11 cellular contexts compared by ENCODE assay signal in the genomic region with DNA sequence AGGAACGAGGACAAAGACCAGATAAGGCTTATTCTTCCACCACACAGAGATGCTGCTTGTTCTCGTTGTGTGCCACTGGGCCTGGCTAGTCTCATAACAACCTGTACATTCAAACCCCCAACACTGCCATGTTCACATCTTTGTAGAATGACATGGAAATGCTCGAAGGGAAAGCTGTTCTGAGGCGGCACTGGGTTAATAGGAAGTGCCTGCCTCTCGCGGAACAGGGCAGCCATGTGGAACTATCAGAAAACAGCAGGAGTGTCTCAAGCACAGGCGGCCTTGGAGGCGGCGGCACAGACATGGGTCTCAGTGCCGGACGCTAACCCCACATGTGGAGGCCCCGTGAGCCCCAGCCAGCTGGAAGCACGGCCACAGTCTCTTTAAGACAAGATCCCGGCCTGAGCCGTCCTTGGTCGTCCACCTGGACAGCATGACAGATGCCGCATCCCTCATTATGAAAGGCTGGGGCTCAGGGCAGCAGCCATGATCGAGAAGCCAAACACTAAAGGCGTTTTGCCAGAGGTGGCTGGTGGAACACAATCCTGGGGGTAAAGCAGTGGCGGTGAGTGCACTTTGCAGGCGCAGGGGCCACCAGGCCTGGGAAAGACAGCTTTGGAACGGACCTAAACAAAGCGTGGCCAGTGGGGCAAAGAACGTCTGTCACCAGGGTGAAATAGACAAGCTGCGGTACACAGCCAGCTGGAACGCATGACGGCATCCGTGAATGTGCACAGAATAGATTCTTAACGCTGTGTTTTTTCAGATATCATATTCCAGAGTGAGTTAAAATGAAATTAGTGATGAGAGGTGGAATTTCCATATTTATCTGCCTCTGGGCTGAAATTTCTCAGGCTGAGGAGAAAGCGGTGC.
DNase-seq lines count a peak whose midpoint lies in the region; ATAC-seq and TF ChIP-seq lines count a peak whose summit lies in the region.
"Had no signal": no experiment of that assay in that cellular context is flagged by ENCODE, and none has a peak within 500 bp of the region (broad histone marks: within the 10 kb centered on the region; RNA-seq: fewer than 3 reads in every experiment).

No MANE protein-coding gene starts in this region.

- H3K27ac ChIP-seq in fibroblast of lung (ENCODE audit: insufficient read depth, low read length) = peak overlapping the region; percentile 44
- no peak overlapping the region for H3K27ac ChIP-seq in neural progenitor cell
- H3K27ac ChIP-seq in aorta (ENCODE audit: low read depth in 1 of 2, low read length in 2 of 2) = no peak overlapping the region
- H3K27ac ChIP-seq in effector memory CD4-positive, alpha-beta T cell (ENCODE audit: insufficient read depth, low read length, poor library complexity, severe bottlenecking) = no peak overlapping the region

- H3K9me3 ChIP-seq in fibroblast of lung (ENCODE audit: control insufficient read depth, insufficient read depth, low read depth, low read length) = no peaks in the 10 kb centered on the region
- no peaks in the 10 kb centered on the region for H3K9me3 ChIP-seq in neural progenitor cell (ENCODE audit: low read depth)
- no peaks in the 10 kb centered on the region for H3K9me3 ChIP-seq in aorta (ENCODE audit: control insufficient read depth, low read length)
- H3K9me3 ChIP-seq in effector memory CD4-positive, alpha-beta T cell (ENCODE audit: control insufficient read depth, low read length) = no peaks in the 10 kb centered on the region

- peaks cover 4% of the 10 kb centered on the region for H3K36me3 Mint-ChIP-seq in activated naive CD8-positive, alpha-beta T cell treated with anti-CD3 and anti-CD28 coated beads, Interleukin-2, amount 50 U/mL, for 24 hours (ENCODE audit: low read depth)
- no peaks in the 10 kb centered on the region for H3K36me3 Mint-ChIP-seq in activated naive CD8-positive, alpha-beta T cell treated with anti-CD3 and anti-CD28 coated beads for 36 hours
- H3K36me3 Mint-ChIP-seq in neural progenitor cell = no peaks in the 10 kb centered on the region
- peaks cover 2% of the 10 kb centered on the region for H3K36me3 Mint-ChIP-seq in activated CD8-positive, alpha-beta T cell treated with anti-CD3 and anti-CD28 coated beads for 36 hours (ENCODE audit: low read depth)
- peaks cover 4% of the 10 kb centered on the region for H3K36me3 Mint-ChIP-seq in activated T-helper 17 cell treated with anti-CD3 and anti-CD28 coated beads, Interleukin-2, amount 50 U/mL, for 72 hours (ENCODE audit: low read depth)

- H3K4me2 ChIP-seq in fibroblast of lung (ENCODE audit: extremely low read depth, insufficient read depth, low read length) (peak overlapping the region; percentile 75), neural progenitor cell (peak overlapping the region; percentile 5)

- ATAC-seq in activated naive CD8-positive, alpha-beta T cell treated with anti-CD3 and anti-CD28 coated beads, Interleukin-2, amount 50 U/mL, for 24 hours = no peak
- ATAC-seq in aorta (ENCODE audit: low FRiP score) = peak; percentile 37
- no peak for ATAC-seq in activated CD8-positive, alpha-beta T cell treated with anti-CD3 and anti-CD28 coated beads for 36 hours
- ATAC-seq in activated T-helper 17 cell treated with anti-CD3 and anti-CD28 coated beads, Interleukin-2, amount 50 U/mL, for 72 hours (replicated peaks) = no peak

- H3K36me3 ChIP-seq in fibroblast of lung (ENCODE audit: control insufficient read depth, insufficient read depth, low read length) (no peaks in the 10 kb centered on the region), neural progenitor cell (no peaks in the 10 kb centered on the region), aorta (ENCODE audit: control insufficient read depth in 1 of 2, insufficient read depth in 2 of 2, low read length in 1 of 2) (no peaks in the 10 kb centered on the region)
- no peaks in the 10 kb centered on the region for H3K36me3 ChIP-seq in effector memory CD4-positive, alpha-beta T cell (ENCODE audit: control insufficient read depth, insufficient read depth, low read length)

- DNase-seq in activated naive CD8-positive, alpha-beta T cell treated with anti-CD3 and anti-CD28 coated beads, Interleukin-2, amount 50 U/mL, for 24 hours = peak; percentile 0
- no peak for DNase-seq in activated naive CD8-positive, alpha-beta T cell treated with anti-CD3 and anti-CD28 coated beads for 36 hours
- DNase-seq in fibroblast of lung (ENCODE audit: low read depth in 2 of 2) (peak in 1 of 2 donors; percentile 50), neural progenitor cell (ENCODE audit: low spot score) (peak; percentile 44), aorta (no peak)
- no peak for DNase-seq in activated CD8-positive, alpha-beta T cell treated with anti-CD3 and anti-CD28 coated beads for 36 hours
- DNase-seq in effector memory CD4-positive, alpha-beta T cell = no peak
- DNase-seq: activated T-cell treated with anti-CD3 and anti-CD28 coated beads, Interleukin-2, amount 50 U/mL, for 24 hours; NCI-H774 had no signal

- peak overlapping the region; percentile 23 for H3K9ac ChIP-seq in fibroblast of lung (ENCODE audit: insufficient read depth, low read length)
- no peak overlapping the region for H3K9ac ChIP-seq in neural progenitor cell

- H4K20me1 ChIP-seq in fibroblast of lung (ENCODE audit: control insufficient read depth, extremely low read depth, insufficient read depth, low read length) = no peaks in the 10 kb centered on the region
- peaks cover 55% of the 10 kb centered on the region for H4K20me1 ChIP-seq in neural progenitor cell (ENCODE audit: low read depth)

- H3K4me3 Mint-ChIP-seq in activated naive CD8-positive, alpha-beta T cell treated with anti-CD3 and anti-CD28 coated beads, Interleukin-2, amount 50 U/mL, for 24 hours = no peak overlapping the region
- no peak overlapping the region for H3K4me3 Mint-ChIP-seq in activated naive CD8-positive, alpha-beta T cell treated with anti-CD3 and anti-CD28 coated beads for 36 hours
- no peak overlapping the region for H3K4me3 Mint-ChIP-seq in neural progenitor cell
- no peak overlapping the region for H3K4me3 Mint-ChIP-seq in activated CD8-positive, alpha-beta T cell treated with anti-CD3 and anti-CD28 coated beads for 36 hours
- no peak overlapping the region for H3K4me3 Mint-ChIP-seq in activated T-helper 17 cell treated with anti-CD3 and anti-CD28 coated beads, Interleukin-2, amount 50 U/mL, for 72 hours
- H3K4me3 Mint-ChIP-seq: activated T-cell treated with anti-CD3 and anti-CD28 coated beads, Interleukin-2, amount 50 U/mL, for 24 hours; T-helper 1 cell treated with Interleukin-12 subunit alpha and Interleukin-12 subunit beta and Interleukin-4 antibody, amounts not matched to agents 30 μg/mL and 1 μg/mL, for 36 hours had no signal

- no peak for TF ChIP-seq CTCF in fibroblast of lung (conservative IDR thresholded peaks at IDR 0.05 in 1 of 2, IDR thresholded peaks at IDR 0.05 in 1 of 2; ENCODE audit: low read depth in 1 of 2, low read length in 2 of 2)
- no peak for TF ChIP-seq CTCF in neural progenitor cell (IDR thresholded peaks at IDR 0.05)
- no peak for TF ChIP-seq CTCF in activated CD8-positive, alpha-beta T cell treated with anti-CD3 and anti-CD28 coated beads for 36 hours (IDR thresholded peaks at IDR 0.05)

- no peak overlapping the region for H3K27ac Mint-ChIP-seq in activated naive CD8-positive, alpha-beta T cell treated with anti-CD3 and anti-CD28 coated beads, Interleukin-2, amount 50 U/mL, for 24 hours
- no peak overlapping the region for H3K27ac Mint-ChIP-seq in activated naive CD8-positive, alpha-beta T cell treated with anti-CD3 and anti-CD28 coated beads for 36 hours
- H3K27ac Mint-ChIP-seq in neural progenitor cell = peak overlapping the region; percentile 85
- H3K27ac Mint-ChIP-seq in activated CD8-positive, alpha-beta T cell treated with anti-CD3 and anti-CD28 coated beads for 36 hours = no peak overlapping the region
- H3K27ac Mint-ChIP-seq in activated T-helper 17 cell treated with anti-CD3 and anti-CD28 coated beads, Interleukin-2, amount 50 U/mL, for 72 hours = no peak overlapping the region
- H3K27ac Mint-ChIP-seq: activated T-cell treated with anti-CD3 and anti-CD28 coated beads, Interleukin-2, amount 50 U/mL, for 24 hours; T-helper 1 cell treated with Interleukin-12 subunit alpha and Interleukin-12 subunit beta and Interleukin-4 antibody, amounts not matched to agents 30 μg/mL and 1 μg/mL, for 36 hours had no signal

- no peaks in the 10 kb centered on the region for H3K79me2 ChIP-seq in fibroblast of lung (ENCODE audit: control insufficient read depth, insufficient read depth, low read length)
- H3K79me2 ChIP-seq in neural progenitor cell (ENCODE audit: low read depth) = peaks cover 81% of the 10 kb centered on the region

- peaks cover 10% of the 10 kb centered on the region for H3F3A ChIP-seq in neural progenitor cell (ENCODE audit: low read depth)

- H2AFZ ChIP-seq in fibroblast of lung (ENCODE audit: low read length) (peak overlapping the region; percentile 62), neural progenitor cell (replicated peaks) (no peak overlapping the region)

- POLR2A ChIA-PET in activated CD8-positive, alpha-beta T cell treated with anti-CD3 and anti-CD28 coated beads for 36 hours (lab: Charles Lee) = interaction anchor here (1.6 kb wide), 1 partner anchor 14 kb away, joined by 3 read pairs; no protein-coding TSS in a partner anchor

- 75 to 81% methylated on average over 30 of the region's 30 CpGs for WGBS in aorta, 2 donors

- H3K9me3 Mint-ChIP-seq in activated naive CD8-positive, alpha-beta T cell treated with anti-CD3 and anti-CD28 coated beads, Interleukin-2, amount 50 U/mL, for 24 hours = no peaks in the 10 kb centered on the region
- peaks cover 2% of the 10 kb centered on the region for H3K9me3 Mint-ChIP-seq in activated naive CD8-positive, alpha-beta T cell treated with anti-CD3 and anti-CD28 coated beads for 36 hours
- H3K9me3 Mint-ChIP-seq in neural progenitor cell = peaks cover 14% of the 10 kb centered on the region
- H3K9me3 Mint-ChIP-seq in activated CD8-positive, alpha-beta T cell treated with anti-CD3 and anti-CD28 coated beads for 36 hours = peaks cover 2% of the 10 kb centered on the region
- H3K9me3 Mint-ChIP-seq in activated T-helper 17 cell treated with anti-CD3 and anti-CD28 coated beads, Interleukin-2, amount 50 U/mL, for 72 hours = no peaks in the 10 kb centered on the region
- H3K9me3 Mint-ChIP-seq: activated T-cell treated with anti-CD3 and anti-CD28 coated beads, Interleukin-2, amount 50 U/mL, for 24 hours; T-helper 1 cell treated with Interleukin-12 subunit alpha and Interleukin-12 subunit beta and Interleukin-4 antibody, amounts not matched to agents 30 μg/mL and 1 μg/mL, for 36 hours had no signal

- peaks cover 31% of the 10 kb centered on the region for H3K4me1 Mint-ChIP-seq in activated naive CD8-positive, alpha-beta T cell treated with anti-CD3 and anti-CD28 coated beads, Interleukin-2, amount 50 U/mL, for 24 hours
- peaks cover 40% of the 10 kb centered on the region for H3K4me1 Mint-ChIP-seq in activated naive CD8-positive, alpha-beta T cell treated with anti-CD3 and anti-CD28 coated beads for 36 hours
- peaks cover 41% of the 10 kb centered on the region for H3K4me1 Mint-ChIP-seq in neural progenitor cell
- peaks cover 38% of the 10 kb centered on the region for H3K4me1 Mint-ChIP-seq in activated CD8-positive, alpha-beta T cell treated with anti-CD3 and anti-CD28 coated beads for 36 hours (ENCODE audit: low read depth)
- H3K4me1 Mint-ChIP-seq in activated T-helper 17 cell treated with anti-CD3 and anti-CD28 coated beads, Interleukin-2, amount 50 U/mL, for 72 hours = peaks cover 18% of the 10 kb centered on the region

- H3K4me1 ChIP-seq in fibroblast of lung (ENCODE audit: control insufficient read depth, extremely low read depth, insufficient read depth, low read length) (peaks cover 13% of the 10 kb centered on the region), neural progenitor cell (peaks cover 21% of the 10 kb centered on the region), aorta (ENCODE audit: control insufficient read depth in 1 of 2, insufficient read depth in 2 of 2, low read length in 2 of 2) (no peaks in the 10 kb centered on the region)
- peaks cover 4% of the 10 kb centered on the region for H3K4me1 ChIP-seq in effector memory CD4-positive, alpha-beta T cell (ENCODE audit: control insufficient read depth, insufficient read depth, low read length, poor library complexity, severe bottlenecking)

- H3K27me3 Mint-ChIP-seq in activated naive CD8-positive, alpha-beta T cell treated with anti-CD3 and anti-CD28 coated beads, Interleukin-2, amount 50 U/mL, for 24 hours = no peaks in the 10 kb centered on the region
- H3K27me3 Mint-ChIP-seq in activated naive CD8-positive, alpha-beta T cell treated with anti-CD3 and anti-CD28 coated beads for 36 hours = no peaks in the 10 kb centered on the region
- H3K27me3 Mint-ChIP-seq in neural progenitor cell (ENCODE audit: insufficient read depth, low read depth) = peaks cover 6% of the 10 kb centered on the region
- H3K27me3 Mint-ChIP-seq in activated CD8-positive, alpha-beta T cell treated with anti-CD3 and anti-CD28 coated beads for 36 hours = no peaks in the 10 kb centered on the region
- no peaks in the 10 kb centered on the region for H3K27me3 Mint-ChIP-seq in activated T-helper 17 cell treated with anti-CD3 and anti-CD28 coated beads, Interleukin-2, amount 50 U/mL, for 72 hours
- H3K27me3 Mint-ChIP-seq: activated T-cell treated with anti-CD3 and anti-CD28 coated beads, Interleukin-2, amount 50 U/mL, for 24 hours had no signal

- intact Hi-C loops in aorta (cut with DNase I) = no loop called here
- intact Hi-C loops in activated CD8-positive, alpha-beta T cell treated with anti-CD3 and anti-CD28 coated beads for 36 hours (cut with micrococcal nuclease) = no loop called here

- H3K27me3 ChIP-seq in fibroblast of lung (ENCODE audit: control insufficient read depth, insufficient read depth, low read length) = no peaks in the 10 kb centered on the region
- H3K27me3 ChIP-seq in neural progenitor cell = no peaks in the 10 kb centered on the region
- no peaks in the 10 kb centered on the region for H3K27me3 ChIP-seq in aorta (ENCODE audit: control insufficient read depth in 1 of 2, insufficient read depth in 2 of 2, low read length in 1 of 2)
- H3K27me3 ChIP-seq in effector memory CD4-positive, alpha-beta T cell (replicated peaks; ENCODE audit: control insufficient read depth, insufficient read depth, low read length, poor library complexity, severe bottlenecking) = no peaks in the 10 kb centered on the region

- CTCF ChIA-PET in activated CD8-positive, alpha-beta T cell treated with anti-CD3 and anti-CD28 coated beads for 36 hours (lab: Charles Lee) = no interaction called here

- H3K4me3 ChIP-seq in fibroblast of lung (replicated peaks in 1 of 4; ENCODE audit: control extremely low read depth in 1 of 4, insufficient read depth in 1 of 4, low read depth in 3 of 4, low read length in 4 of 4) (peak overlapping the region in 3 of 4 experiments; percentile 2 to 29 (median 21)), neural progenitor cell (no peak overlapping the region), aorta (ENCODE audit: low read length in 2 of 2) (no peak overlapping the region)
- H3K4me3 ChIP-seq in effector memory CD4-positive, alpha-beta T cell (ENCODE audit: insufficient read depth, low read depth, low read length, poor library complexity, severe bottlenecking) = no peak overlapping the region

Comparison
In these comparisons a context has a peak if more than half of its experiments do, and no peak if none do; other contexts are left out.
1. DNase-seq: peak in activated naive CD8-positive, alpha-beta T cell treated with anti-CD3 and anti-CD28 coated beads, Interleukin-2, amount 50 U/mL, for 24 hours (single experiment) and neural progenitor cell (single experiment); none in activated naive CD8-positive, alpha-beta T cell treated with anti-CD3 and anti-CD28 coated beads for 36 hours (single experiment), aorta (0 of 2), activated CD8-positive, alpha-beta T cell treated with anti-CD3 and anti-CD28 coated beads for 36 hours (single experiment) and effector memory CD4-positive, alpha-beta T cell (0 of 3).
2. H3K4me3 ChIP-seq: peak in fibroblast of lung (3 of 4); none in neural progenitor cell (single experiment), aorta (0 of 2) and effector memory CD4-positive, alpha-beta T cell (single experiment).